ENCODE assay signal across 1 cellular context in genomic region chr12:48651681-48652080, GRCh38.
TF ChIP-seq lines count a peak whose summit lies in the region.

No MANE protein-coding gene starts in this region.

TF ChIP-seq in WTC11, 78 proteins besides CTCF, POLR2A, EP300 and RAD21 (continued from another document):
- TF ChIP-seq JUN (CRISPR knock-in tag; IDR thresholded peaks at IDR 0.05) (no peak), RELA (CRISPR knock-in tag; IDR thresholded peaks at IDR 0.05; ENCODE audit: borderline replicate concordance) (no peak)
